8 cellular contexts compared by ENCODE assay signal in genomic region chr2:232697059-232697806, GRCh38. TPM values are rescaled to one million over a fixed set of nuclear protein-coding genes. Genes with fewer than 3 reads are reported as not detected.
DNase-seq lines count a peak whose midpoint lies in the region; ATAC-seq and TF ChIP-seq lines count a peak whose summit lies in the region.

Gene GIGYF2 (plus strand): TSS chr2:232697331. CDS start chr2:232735198, 37,867 bp downstream.

- POLR2A ChIA-PET in activated naive CD8-positive, alpha-beta T cell treated with anti-CD3 and anti-CD28 coated beads, Interleukin-2, amount 10 ng/mL, durations not matched to agents 7 days and 5 days (lab: Charles Lee): interaction anchor here (0.7 to 1.1 kb wide), 3 partner anchors 11 to 364 kb away, joined by 3 to 4 read pairs (median 4); no protein-coding TSS in a partner anchor

- H3K4me3 ChIP-seq in GM12865 (ENCODE audit: low read depth, low read length) (peak within 1 kb of the TSS; percentile 91), thoracic aorta (peak within 1 kb of the TSS; percentile 83)

- H3K27ac Mint-ChIP-seq in activated naive CD8-positive, alpha-beta T cell treated with anti-CD3 and anti-CD28 coated beads, Interleukin-2, amount 10 ng/mL, durations not matched to agents 7 days and 5 days: peak within 1 kb of the TSS; percentile 84
- peak within 1 kb of the TSS; percentile 88 for H3K27ac Mint-ChIP-seq in osteocyte (ENCODE audit: unreplicated experiment)

- DNase-seq in GM12865 (ENCODE audit: low read depth) (peak; percentile 97), NCI-H1417 treated with DMSO at 0.1 percent for 48 hours (lab: John Stamatoyannopoulos, UW) (peak; percentile 86), SW 1271 (lab: John Stamatoyannopoulos, UW) (peak; percentile 89 to 95), head of caudate nucleus (peak; percentile 89 to 99 (median 97)), osteocyte (ENCODE audit: extremely low spot score, unreplicated experiment) (peak; percentile 97), thoracic aorta (ENCODE audit: low spot score) (peak; percentile 90)
- DNase-seq in activated naive CD8-positive, alpha-beta T cell treated with anti-CD3 and anti-CD28 coated beads, Interleukin-2, amount 10 ng/mL, durations not matched to agents 7 days and 5 days: peak; percentile 94

- peak within 1 kb of the TSS; percentile 82 to 95 for H3K27ac ChIP-seq in thoracic aorta

- no peaks in the 10 kb centered on the region for H3K27me3 Mint-ChIP-seq in activated naive CD8-positive, alpha-beta T cell treated with anti-CD3 and anti-CD28 coated beads, Interleukin-2, amount 10 ng/mL, durations not matched to agents 7 days and 5 days
- H3K27me3 Mint-ChIP-seq in osteocyte (ENCODE audit: unreplicated experiment): no peaks in the 10 kb centered on the region

- no peaks in the 10 kb centered on the region for H3K27me3 ChIP-seq in thoracic aorta (replicated peaks; ENCODE audit: insufficient read depth)

- H3K4me1 Mint-ChIP-seq in activated naive CD8-positive, alpha-beta T cell treated with anti-CD3 and anti-CD28 coated beads, Interleukin-2, amount 10 ng/mL, durations not matched to agents 7 days and 5 days: peaks cover 27% of the 10 kb centered on the region
- H3K4me1 Mint-ChIP-seq in osteocyte (ENCODE audit: unreplicated experiment): peaks cover 34% of the 10 kb centered on the region

- ATAC-seq in HG02763 (IDR thresholded peaks at IDR 0.05; ENCODE audit: unreplicated experiment) (peak; percentile 84), thoracic aorta (ENCODE audit: insufficient number of reproducible peaks, low FRiP score, low read depth) (peak; percentile 90)
- ATAC-seq in activated naive CD8-positive, alpha-beta T cell treated with anti-CD3 and anti-CD28 coated beads, Interleukin-2, amount 10 ng/mL, durations not matched to agents 7 days and 5 days (ENCODE audit: low read depth): peak; percentile 88

- intact Hi-C loops in head of caudate nucleus (cut with DNase I): loop anchor here (2.0 to 10.0 kb wide), 2 partner anchors 62 to 90 kb away; partner anchors contain the start of gene EFHD1

- H3K36me3 ChIP-seq in thoracic aorta: no peaks in the 10 kb centered on the region

- TF ChIP-seq CTCF in GM12865 (IDR thresholded peaks at IDR 0.05; ENCODE audit: insufficient read depth, low read depth, low read length, missing control alignments): no peak
- no peak for TF ChIP-seq CTCF in osteocyte (IDR thresholded peaks at IDR 0.05)
- no peak for TF ChIP-seq CTCF in thoracic aorta (IDR thresholded peaks at IDR 0.05)

- no peaks in the 10 kb centered on the region for H3K9me3 ChIP-seq in thoracic aorta

- peaks cover 14 to 25% of the 10 kb centered on the region in 2 donors for H3K4me1 ChIP-seq in thoracic aorta (ENCODE audit: control insufficient read depth in 1 of 2, low read depth in 2 of 2)

- H3K4me3 Mint-ChIP-seq in activated naive CD8-positive, alpha-beta T cell treated with anti-CD3 and anti-CD28 coated beads, Interleukin-2, amount 10 ng/mL, durations not matched to agents 7 days and 5 days: peak within 1 kb of the TSS; percentile 92
- H3K4me3 Mint-ChIP-seq in osteocyte (ENCODE audit: unreplicated experiment): peak within 1 kb of the TSS; percentile 93

- peaks cover 2% of the 10 kb centered on the region for H3K9me3 Mint-ChIP-seq in activated naive CD8-positive, alpha-beta T cell treated with anti-CD3 and anti-CD28 coated beads, Interleukin-2, amount 10 ng/mL, durations not matched to agents 7 days and 5 days
- no peaks in the 10 kb centered on the region for H3K9me3 Mint-ChIP-seq in osteocyte (ENCODE audit: unreplicated experiment)

- peaks cover 11% of the 10 kb centered on the region for H3K36me3 Mint-ChIP-seq in activated naive CD8-positive, alpha-beta T cell treated with anti-CD3 and anti-CD28 coated beads, Interleukin-2, amount 10 ng/mL, durations not matched to agents 7 days and 5 days
- peaks cover 5% of the 10 kb centered on the region for H3K36me3 Mint-ChIP-seq in osteocyte (ENCODE audit: unreplicated experiment)

RNA-seq across cellular contexts. Expression of gene GIGYF2, which starts in this region (rescaled TPM):
- total RNA-seq in activated naive CD8-positive, alpha-beta T cell treated with anti-CD3 and anti-CD28 coated beads, Interleukin-2, amount 10 ng/mL, durations not matched to agents 7 days and 5 days: 10 to 100 TPM; 66.8 to 67.5 TPM
- 63.4 and 66.0 TPM in 2 replicates for total RNA-seq in osteocyte
- total RNA-seq in thoracic aorta: 100 to 1,000 TPM in 1 of 2 donors, 10 to 100 TPM in 1; 54.7 to 121 TPM

Comparison
In these comparisons a context has a peak if more than half of its experiments do, and no peak if none do; other contexts are left out.
1. Peak in every context shown above with its lines: DNase-seq, ATAC-seq, H3K4me3 ChIP-seq and H3K27ac ChIP-seq.